ENCODE assay signal across 15 cellular contexts in the genomic region with DNA sequence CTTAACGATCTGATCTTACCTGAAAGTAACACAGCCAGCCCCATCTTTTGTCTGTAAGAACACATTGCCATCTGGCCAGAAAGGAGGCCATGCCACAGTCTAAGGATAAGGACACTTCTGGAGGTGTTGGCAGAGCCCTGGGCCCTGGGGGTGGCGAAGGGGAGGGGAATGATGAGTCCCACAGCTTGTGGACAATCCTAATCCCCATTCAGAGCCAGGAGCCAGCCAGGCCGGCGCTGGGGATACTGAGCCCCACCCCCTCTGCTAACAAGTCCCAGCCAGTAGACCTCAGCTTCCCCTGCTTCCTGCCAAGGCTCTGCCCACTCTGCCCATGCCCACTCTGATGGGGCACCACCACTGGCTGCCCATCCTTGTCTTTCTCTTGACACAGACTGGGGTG.
DNase-seq lines count a peak whose midpoint lies in the region; ATAC-seq and TF ChIP-seq lines count a peak whose summit lies in the region.
"Had no signal": no experiment of that assay in that cellular context is flagged by ENCODE, and none has a peak within 500 bp of the region (broad histone marks: within the 10 kb centered on the region; RNA-seq: fewer than 3 reads in every experiment).

No MANE protein-coding gene starts in this region.

- peak; percentile 42 for DNase-seq in Ammon's horn (ENCODE audit: low spot score)
- peak; percentile 71 for DNase-seq in NCI-H524 treated with DMSO at 0.1 percent for 48 hours (lab: John Stamatoyannopoulos, UW)
- peak; percentile 50 for DNase-seq in medulla oblongata (ENCODE audit: extremely low spot score)
- no peak for DNase-seq in stimulated activated naive CD8-positive, alpha-beta T cell treated with anti-CD3 and anti-CD28 coated beads, Interleukin-15, amount 100 ng/mL, for 72 hours
- DNase-seq in activated effector memory CD4-positive, alpha-beta T cell treated with Interleukin-2 at 50 U/mL for 16 hours, result no peak
- no peak for DNase-seq in natural killer cell treated with Interleukin-12 subunit alpha and Interleukin-12 subunit beta and Interleukin-15 and Interleukin-18, amount 100 ng/mL, for 72 hours (ENCODE audit: low spot score)
- no peak for DNase-seq in globus pallidus (ENCODE audit: low spot score)
- DNase-seq: CD4-positive, alpha-beta T cell; H9; Karpas-422; NCI-H1436; NCI-H2107; NCI-H510A; T-cell had no signal

- no peak overlapping the region for H3K4me3 Mint-ChIP-seq in stimulated activated naive CD8-positive, alpha-beta T cell treated with anti-CD3 and anti-CD28 coated beads, Interleukin-15, amount 100 ng/mL, for 72 hours
- no peak overlapping the region for H3K4me3 Mint-ChIP-seq in natural killer cell treated with Interleukin-12 subunit alpha and Interleukin-12 subunit beta and Interleukin-15 and Interleukin-18, amount 100 ng/mL, for 72 hours
- H3K4me3 Mint-ChIP-seq: CD4-positive, alpha-beta T cell; H9; T-cell had no signal

- no peaks in the 10 kb centered on the region for H3K36me3 ChIP-seq in HEK293 (ENCODE audit: control insufficient read depth in 2 of 2, insufficient read depth in 1 of 2, low read length in 2 of 2)

- no peaks in the 10 kb centered on the region for H3K4me1 Mint-ChIP-seq in stimulated activated naive CD8-positive, alpha-beta T cell treated with anti-CD3 and anti-CD28 coated beads, Interleukin-15, amount 100 ng/mL, for 72 hours
- H3K4me1 Mint-ChIP-seq in natural killer cell treated with Interleukin-12 subunit alpha and Interleukin-12 subunit beta and Interleukin-15 and Interleukin-18, amount 100 ng/mL, for 72 hours (ENCODE audit: low read depth in 2 of 2), result no peaks in the 10 kb centered on the region
- H3K4me1 Mint-ChIP-seq: T-cell had no signal

- no peak overlapping the region for H3K4me3 ChIP-seq in HEK293 (ENCODE audit: low read depth, low read length)

- no peak for TF ChIP-seq CTCF in HEK293 (tag by site-specific recombination; IDR thresholded peaks at IDR 0.05)

- no peaks in the 10 kb centered on the region for H3K9me3 Mint-ChIP-seq in stimulated activated naive CD8-positive, alpha-beta T cell treated with anti-CD3 and anti-CD28 coated beads, Interleukin-15, amount 100 ng/mL, for 72 hours
- no peaks in the 10 kb centered on the region for H3K9me3 Mint-ChIP-seq in natural killer cell treated with Interleukin-12 subunit alpha and Interleukin-12 subunit beta and Interleukin-15 and Interleukin-18, amount 100 ng/mL, for 72 hours
- H3K9me3 Mint-ChIP-seq: CD4-positive, alpha-beta T cell; H9; T-cell had no signal

- no peaks in the 10 kb centered on the region for H3K27me3 Mint-ChIP-seq in stimulated activated naive CD8-positive, alpha-beta T cell treated with anti-CD3 and anti-CD28 coated beads, Interleukin-15, amount 100 ng/mL, for 72 hours
- H3K27me3 Mint-ChIP-seq in natural killer cell treated with Interleukin-12 subunit alpha and Interleukin-12 subunit beta and Interleukin-15 and Interleukin-18, amount 100 ng/mL, for 72 hours, result peaks cover 0 to 4% of the 10 kb centered on the region in 2 donors

- ATAC-seq in stimulated activated naive CD8-positive, alpha-beta T cell treated with anti-CD3 and anti-CD28 coated beads, Interleukin-15, amount 100 ng/mL, for 72 hours, result no peak
- no peak for ATAC-seq in natural killer cell treated with Interleukin-12 subunit alpha and Interleukin-12 subunit beta and Interleukin-15 and Interleukin-18, amount 100 ng/mL, for 72 hours
- ATAC-seq: T-cell had no signal

- no peak overlapping the region for H3K27ac Mint-ChIP-seq in stimulated activated naive CD8-positive, alpha-beta T cell treated with anti-CD3 and anti-CD28 coated beads, Interleukin-15, amount 100 ng/mL, for 72 hours
- H3K27ac Mint-ChIP-seq in natural killer cell treated with Interleukin-12 subunit alpha and Interleukin-12 subunit beta and Interleukin-15 and Interleukin-18, amount 100 ng/mL, for 72 hours, result no peak overlapping the region
- H3K27ac Mint-ChIP-seq: CD4-positive, alpha-beta T cell; H9; T-cell had no signal

- no peak overlapping the region for H3K27ac ChIP-seq in HEK293 (ENCODE audit: extremely low read depth, low read depth, low read length)

- no peaks in the 10 kb centered on the region for H3K36me3 Mint-ChIP-seq in natural killer cell treated with Interleukin-12 subunit alpha and Interleukin-12 subunit beta and Interleukin-15 and Interleukin-18, amount 100 ng/mL, for 72 hours
- H3K36me3 Mint-ChIP-seq: T-cell had no signal

- CTCF ChIA-PET in HEK293 (lab: Yijun Ruan, JAX), result interaction anchor here (0.5 to 1.1 kb wide), 4 partner anchors 37 to 217 kb away, joined by 3 to 4 read pairs (median 3); no protein-coding TSS in a partner anchor

- no peaks in the 10 kb centered on the region for H3K9me3 ChIP-seq in HEK293 (ENCODE audit: control insufficient read depth, insufficient read depth, low read depth, low read length)

- no peaks in the 10 kb centered on the region for H3K4me1 ChIP-seq in HEK293 (ENCODE audit: control insufficient read depth, insufficient read depth, low read length)

- POLR2A ChIA-PET in HEK293 (lab: Yijun Ruan, JAX), result no interaction called here

TF ChIP-seq in HEK293, 187 proteins besides CTCF, POLR2A, EP300 and RAD21:
- TF ChIP-seq, protein P1, sequence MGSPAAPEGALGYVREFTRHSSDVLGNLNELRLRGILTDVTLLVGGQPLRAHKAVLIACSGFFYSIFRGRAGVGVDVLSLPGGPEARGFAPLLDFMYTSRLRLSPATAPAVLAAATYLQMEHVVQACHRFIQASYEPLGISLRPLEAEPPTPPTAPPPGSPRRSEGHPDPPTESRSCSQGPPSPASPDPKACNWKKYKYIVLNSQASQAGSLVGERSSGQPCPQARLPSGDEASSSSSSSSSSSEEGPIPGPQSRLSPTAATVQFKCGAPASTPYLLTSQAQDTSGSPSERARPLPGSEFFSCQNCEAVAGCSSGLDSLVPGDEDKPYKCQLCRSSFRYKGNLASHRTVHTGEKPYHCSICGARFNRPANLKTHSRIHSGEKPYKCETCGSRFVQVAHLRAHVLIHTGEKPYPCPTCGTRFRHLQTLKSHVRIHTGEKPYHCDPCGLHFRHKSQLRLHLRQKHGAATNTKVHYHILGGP (tag by site-specific recombination; IDR thresholded peaks at IDR 0.05), result no peak
- TF ChIP-seq ZNF521 (tag by site-specific recombination; IDR thresholded peaks at IDR 0.05), result no peak
- TF ChIP-seq ZNF274 (IDR thresholded peaks at IDR 0.05; ENCODE audit: low read length), result no peak
- no peak for TF ChIP-seq ZNF274 (tag by site-specific recombination; IDR thresholded peaks at IDR 0.05; ENCODE audit: borderline replicate concordance)
- TF ChIP-seq, protein P2, sequence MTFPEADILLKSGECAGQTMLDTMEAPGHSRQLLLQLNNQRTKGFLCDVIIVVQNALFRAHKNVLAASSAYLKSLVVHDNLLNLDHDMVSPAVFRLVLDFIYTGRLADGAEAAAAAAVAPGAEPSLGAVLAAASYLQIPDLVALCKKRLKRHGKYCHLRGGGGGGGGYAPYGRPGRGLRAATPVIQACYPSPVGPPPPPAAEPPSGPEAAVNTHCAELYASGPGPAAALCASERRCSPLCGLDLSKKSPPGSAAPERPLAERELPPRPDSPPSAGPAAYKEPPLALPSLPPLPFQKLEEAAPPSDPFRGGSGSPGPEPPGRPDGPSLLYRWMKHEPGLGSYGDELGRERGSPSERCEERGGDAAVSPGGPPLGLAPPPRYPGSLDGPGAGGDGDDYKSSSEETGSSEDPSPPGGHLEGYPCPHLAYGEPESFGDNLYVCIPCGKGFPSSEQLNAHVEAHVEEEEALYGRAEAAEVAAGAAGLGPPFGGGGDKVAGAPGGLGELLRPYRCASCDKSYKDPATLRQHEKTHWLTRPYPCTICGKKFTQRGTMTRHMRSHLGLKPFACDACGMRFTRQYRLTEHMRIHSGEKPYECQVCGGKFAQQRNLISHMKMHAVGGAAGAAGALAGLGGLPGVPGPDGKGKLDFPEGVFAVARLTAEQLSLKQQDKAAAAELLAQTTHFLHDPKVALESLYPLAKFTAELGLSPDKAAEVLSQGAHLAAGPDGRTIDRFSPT (tag by site-specific recombination; IDR thresholded peaks at IDR 0.05), result peak; percentile 35; the same call in 1 of the 2 replicates
- no peak for TF ChIP-seq ZBTB21 (tag by site-specific recombination; IDR thresholded peaks at IDR 0.05)
- TF ChIP-seq ZNF132 (tag by site-specific recombination; IDR thresholded peaks at IDR 0.05; ENCODE audit: borderline replicate concordance), result no peak
- TF ChIP-seq ZBTB20 (tag by site-specific recombination; IDR thresholded peaks at IDR 0.05), result no peak
- TF ChIP-seq GLI2 (tag by site-specific recombination; IDR thresholded peaks at IDR 0.05; ENCODE audit: borderline replicate concordance, low read depth), result no peak
- no peak for TF ChIP-seq MYNN (tag by site-specific recombination; IDR thresholded peaks at IDR 0.05; ENCODE audit: borderline replicate concordance)

Comparison
In these comparisons a context has a peak if more than half of its experiments do, and no peak if none do; other contexts are left out.
1. DNase-seq: peak in Ammon's horn (single experiment), NCI-H524 treated with DMSO at 0.1 percent for 48 hours (single experiment) and medulla oblongata (single experiment); none in stimulated activated naive CD8-positive, alpha-beta T cell treated with anti-CD3 and anti-CD28 coated beads, Interleukin-15, amount 100 ng/mL, for 72 hours (0 of 2), activated effector memory CD4-positive, alpha-beta T cell treated with Interleukin-2 at 50 U/mL for 16 hours (single experiment), natural killer cell treated with Interleukin-12 subunit alpha and Interleukin-12 subunit beta and Interleukin-15 and Interleukin-18, amount 100 ng/mL, for 72 hours (single experiment) and globus pallidus (single experiment).